18 cellular contexts compared by ENCODE assay signal in genomic region chr5:32136342-32136741, GRCh38. TPM values are rescaled to one million over a fixed set of nuclear protein-coding genes. Genes with fewer than 3 reads are reported as not detected.
DNase-seq lines count a peak whose midpoint lies in the region; ATAC-seq and TF ChIP-seq lines count a peak whose summit lies in the region.
"Had no signal": no experiment of that assay in that cellular context is flagged by ENCODE, and none has a peak within 500 bp of the region (broad histone marks: within the 10 kb centered on the region; RNA-seq: fewer than 3 reads in every experiment).

No MANE protein-coding gene starts in this region.

- H4K8ac ChIP-seq in IMR-90 (ENCODE audit: low read depth in 2 of 2, low read length in 2 of 2) = no peak overlapping the region

- no TSS peak for BruUV-seq in IMR-90 (replicated peaks; lab: Mats Ljungman, UMichigan)

- no CpG with 5 or more reads among the region's 7 CpGs for WGBS in IMR-90 (ENCODE audit: extremely low coverage in 2 of 2, insufficient read length in 1 of 2), 2 experiments

- no peak overlapping the region for H3K14ac ChIP-seq in IMR-90 (replicated peaks; ENCODE audit: low read depth, low read length)

- peaks cover 36 to 60% of the 10 kb centered on the region in 2 experiments for H3K79me1 ChIP-seq in IMR-90 (ENCODE audit: low read depth in 1 of 2, low read length in 2 of 2)

- H3K27ac ChIP-seq in IMR-90 (ENCODE audit: insufficient read depth, low read length) = no peak overlapping the region
- H3K27ac ChIP-seq: C4-2B had no signal

- H2BK15ac ChIP-seq in IMR-90 (ENCODE audit: low read depth, low read length) = no peak overlapping the region

- POLR2A ChIA-PET in IMR-90 (lab: Charles Lee; ENCODE audit: unreplicated experiment) = no interaction called here

- no peak overlapping the region for H3K4me3 Mint-ChIP-seq in natural killer cell
- no peak overlapping the region for H3K4me3 Mint-ChIP-seq in natural killer cell treated with Interleukin-12 subunit alpha and Interleukin-12 subunit beta and Interleukin-15 and Interleukin-18, amount 100 ng/mL, for 72 hours
- H3K4me3 Mint-ChIP-seq: CD4-positive, alpha-beta T cell; GM23338; HFFc6 had no signal

- no peak overlapping the region for H2BK120ac ChIP-seq in IMR-90 (ENCODE audit: low read depth, low read length)

- H4K5ac ChIP-seq in IMR-90 (ENCODE audit: low read depth, low read length) = no peak overlapping the region

- H3K56ac ChIP-seq in IMR-90 (ENCODE audit: extremely low read depth, insufficient read depth, low read length) = no peak overlapping the region

- H3K9me3 Mint-ChIP-seq in natural killer cell = no peaks in the 10 kb centered on the region
- H3K9me3 Mint-ChIP-seq in natural killer cell treated with Interleukin-12 subunit alpha and Interleukin-12 subunit beta and Interleukin-15 and Interleukin-18, amount 100 ng/mL, for 72 hours = no peaks in the 10 kb centered on the region
- H3K9me3 Mint-ChIP-seq: CD4-positive, alpha-beta T cell; HFFc6 had no signal

- no peak overlapping the region for H3K9ac ChIP-seq in IMR-90 (ENCODE audit: low read depth, low read length)

- H2BK20ac ChIP-seq in IMR-90 (ENCODE audit: low read depth, low read length) = no peak overlapping the region

- dilution Hi-C loops in IMR-90 (cut with HindIII; ENCODE audit: low sequenced_read_pairs, unreplicated experiment) = no loop called here

- H3K27me3 Mint-ChIP-seq in natural killer cell (ENCODE audit: low read depth in 2 of 2) = no peaks in the 10 kb centered on the region
- H3K27me3 Mint-ChIP-seq in natural killer cell treated with Interleukin-12 subunit alpha and Interleukin-12 subunit beta and Interleukin-15 and Interleukin-18, amount 100 ng/mL, for 72 hours = no peaks in the 10 kb centered on the region
- H3K27me3 Mint-ChIP-seq: CD4-positive, alpha-beta T cell had no signal

- peaks cover 22% of the 10 kb centered on the region for H3K36me3 ChIP-seq in IMR-90 (ENCODE audit: control insufficient read depth, insufficient read depth, low read length)

- H3K18ac ChIP-seq in IMR-90 (ENCODE audit: low read depth, low read length) = no peak overlapping the region

- peak; percentile 25 for DNase-seq in EH (ENCODE audit: low read depth)
- DNase-seq in IMR-90 = peak; percentile 20
- DNase-seq in fibroblast of mammary gland (ENCODE audit: low read depth) = peak; percentile 23
- peak; percentile 36 for DNase-seq in renal cortical epithelial cell (ENCODE audit: low read depth)
- no peak for DNase-seq in NCI-H2227 treated with DMSO at 0.1 percent for 48 hours (lab: John Stamatoyannopoulos, UW)
- no peak for DNase-seq in natural killer cell
- no peak for DNase-seq in natural killer cell treated with Interleukin-12 subunit alpha and Interleukin-12 subunit beta and Interleukin-15 and Interleukin-18, amount 100 ng/mL, for 72 hours (ENCODE audit: low spot score)
- DNase-seq in stimulated activated CD4-positive, alpha-beta T cell treated with anti-CD3 and anti-CD28 coated beads, Interleukin-15, amount 100 ng/mL, for 24 hours = no peak
- DNase-seq: ACHN; AML-193; Caco-2; CD4-positive, alpha-beta T cell; GDM1; HFFc6; KBM-7 had no signal

- intact Hi-C loops in IMR-90 (cut with micrococcal nuclease) = no loop called here
- intact Hi-C loops in natural killer cell (cut with micrococcal nuclease) = no loop called here

- H4K20me1 ChIP-seq in IMR-90 (ENCODE audit: insufficient read depth, low read length) = peaks cover 63% of the 10 kb centered on the region

- no peak for TF ChIP-seq POLR2A in IMR-90 (IDR thresholded peaks at IDR 0.05; ENCODE audit: low read depth, low read length)

- H3K9me1 ChIP-seq in IMR-90 (ENCODE audit: insufficient read depth, low read length) = 0 out of 2 replicates have a peak, but pooled peaks cover 3% of the 10 kb centered on the region

- H3K27ac Mint-ChIP-seq in natural killer cell = no peak overlapping the region
- H3K27ac Mint-ChIP-seq in natural killer cell treated with Interleukin-12 subunit alpha and Interleukin-12 subunit beta and Interleukin-15 and Interleukin-18, amount 100 ng/mL, for 72 hours = no peak overlapping the region
- H3K27ac Mint-ChIP-seq: CD4-positive, alpha-beta T cell; GM23338; HFFc6 had no signal

- no peaks in the 10 kb centered on the region for H3K27me3 ChIP-seq in IMR-90 (ENCODE audit: control insufficient read depth, insufficient read depth, low read length)

- H3K4me2 ChIP-seq in IMR-90 (ENCODE audit: low read depth, low read length) = no peak overlapping the region
- H3K4me2 ChIP-seq: GM23338 had no signal

- no peak overlapping the region for H3K4ac ChIP-seq in IMR-90 (ENCODE audit: low read depth, low read length)

- in situ Hi-C loops in IMR-90 (cut with MboI; ENCODE audit: low sequenced_read_pairs) = no loop called here

- TF ChIP-seq RAD21 in IMR-90 (IDR thresholded peaks at IDR 0.05; ENCODE audit: low read length) = no peak

- peaks cover 9% of the 10 kb centered on the region for H3K4me1 ChIP-seq in IMR-90 (ENCODE audit: control insufficient read depth, insufficient read depth, low read length)
- H3K4me1 ChIP-seq: Caco-2 had no signal

- H2AFZ ChIP-seq in IMR-90 (replicated peaks; ENCODE audit: low read length, poor library complexity) = no peak overlapping the region
- H2AFZ ChIP-seq: GM23338 had no signal

- peaks cover 41 to 43% of the 10 kb centered on the region in 2 donors for H3K4me1 Mint-ChIP-seq in natural killer cell
- H3K4me1 Mint-ChIP-seq in natural killer cell treated with Interleukin-12 subunit alpha and Interleukin-12 subunit beta and Interleukin-15 and Interleukin-18, amount 100 ng/mL, for 72 hours (ENCODE audit: low read depth in 2 of 2) = peaks cover 24 to 30% of the 10 kb centered on the region in 2 donors
- H3K4me1 Mint-ChIP-seq: GM23338 had no signal

- H3K36me3 Mint-ChIP-seq in natural killer cell = peaks cover 6% of the 10 kb centered on the region
- peaks cover 19% of the 10 kb centered on the region for H3K36me3 Mint-ChIP-seq in natural killer cell treated with Interleukin-12 subunit alpha and Interleukin-12 subunit beta and Interleukin-15 and Interleukin-18, amount 100 ng/mL, for 72 hours

- ATAC-seq in IMR-90 (ENCODE audit: low read depth) (peak; percentile 24; the same call in 1 of the 2 replicates), natural killer cell (no peak)
- no peak for ATAC-seq in natural killer cell treated with Interleukin-12 subunit alpha and Interleukin-12 subunit beta and Interleukin-15 and Interleukin-18, amount 100 ng/mL, for 72 hours
- ATAC-seq: GM23338, HCT116 had no signal

- CTCF ChIA-PET in IMR-90 (lab: Yijun Ruan, JAX) = no interaction called here

- no peak overlapping the region for H4K91ac ChIP-seq in IMR-90 (ENCODE audit: insufficient read depth, low read depth, low read length)

- H2BK5ac ChIP-seq in IMR-90 (ENCODE audit: low read depth, low read length, poor library complexity, severe bottlenecking) = no peak overlapping the region

- no peak overlapping the region for H2AK5ac ChIP-seq in IMR-90 (ENCODE audit: low read depth, low read length)

- no peak overlapping the region for H3K23ac ChIP-seq in IMR-90 (ENCODE audit: low read depth, low read length)

- TF ChIP-seq CTCF in IMR-90 (conservative IDR thresholded peaks at IDR 0.05; ENCODE audit: low read depth, low read length) (no peak), fibroblast of mammary gland (conservative IDR thresholded peaks at IDR 0.05; ENCODE audit: control insufficient read depth, insufficient read depth, low read depth, low read length) (no peak), natural killer cell (IDR thresholded peaks at IDR 0.05) (no peak)

- no peak overlapping the region for H2AK9ac ChIP-seq in IMR-90 (replicated peaks; ENCODE audit: low read depth, low read length, poor library complexity)

- H3K9me3 ChIP-seq in IMR-90 (ENCODE audit: control insufficient read depth, insufficient read depth, low read length) = no peaks in the 10 kb centered on the region
- H3K9me3 ChIP-seq: Caco-2 had no signal

- H3K4me3 ChIP-seq in IMR-90 (ENCODE audit: insufficient read depth, low read depth, low read length) (no peak overlapping the region), fibroblast of mammary gland (ENCODE audit: control insufficient read depth, low read depth, low read length) (no peak overlapping the region)
- H3K4me3 ChIP-seq: GM23338 had no signal

TF ChIP-seq in IMR-90, 13 proteins besides CTCF, POLR2A, EP300 and RAD21:
- TF ChIP-seq MAFK (IDR thresholded peaks at IDR 0.05; ENCODE audit: low read depth, low read length) = no peak
- TF ChIP-seq, protein P1, sequence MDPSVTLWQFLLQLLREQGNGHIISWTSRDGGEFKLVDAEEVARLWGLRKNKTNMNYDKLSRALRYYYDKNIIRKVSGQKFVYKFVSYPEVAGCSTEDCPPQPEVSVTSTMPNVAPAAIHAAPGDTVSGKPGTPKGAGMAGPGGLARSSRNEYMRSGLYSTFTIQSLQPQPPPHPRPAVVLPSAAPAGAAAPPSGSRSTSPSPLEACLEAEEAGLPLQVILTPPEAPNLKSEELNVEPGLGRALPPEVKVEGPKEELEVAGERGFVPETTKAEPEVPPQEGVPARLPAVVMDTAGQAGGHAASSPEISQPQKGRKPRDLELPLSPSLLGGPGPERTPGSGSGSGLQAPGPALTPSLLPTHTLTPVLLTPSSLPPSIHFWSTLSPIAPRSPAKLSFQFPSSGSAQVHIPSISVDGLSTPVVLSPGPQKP (IDR thresholded peaks at IDR 0.05; ENCODE audit: borderline replicate concordance, low read depth, low read length) = no peak
- no peak for TF ChIP-seq BHLHE40 (IDR thresholded peaks at IDR 0.05; ENCODE audit: low read depth, low read length)
- TF ChIP-seq SMC3 (IDR thresholded peaks at IDR 0.05; ENCODE audit: low read depth, low read length) = no peak

RNA-seq across cellular contexts. Expression of gene GOLPH3, which starts 37.8 kb away (rescaled TPM):
- total RNA-seq in IMR-90 (2012; rRNA removed) = 38.2 and 59.7 TPM in 2 replicates
- 32.9 and 41.3 TPM in 2 replicates for polyA plus RNA-seq in IMR-90 (2012; rRNA removed)
- polyA plus RNA-seq in IMR-90 (2012; cell fraction: cytosol; rRNA removed) = 13.1 and 45.1 TPM in 2 replicates
- 29.5 and 36.1 TPM in 2 replicates for polyA plus RNA-seq in IMR-90 (2012; cell fraction: nucleus; rRNA removed; ENCODE audit: low replicate concordance)
- 99.7 and 110 TPM in 2 replicates for total RNA-seq in renal cortical epithelial cell
- total RNA-seq in natural killer cell = 10 to 100 TPM; 67.6 to 70.6 (median 69.3) TPM
- 10 to 100 TPM; 72.5 to 86.7 TPM for total RNA-seq in natural killer cell treated with Interleukin-12 subunit alpha and Interleukin-12 subunit beta and Interleukin-15 and Interleukin-18, amount 100 ng/mL, for 72 hours

Comparison
In these comparisons a context has a peak if more than half of its experiments do, and no peak if none do; other contexts are left out.
1. DNase-seq: peak in EH (single experiment), IMR-90 (single experiment), fibroblast of mammary gland (single experiment) and renal cortical epithelial cell (single experiment); none in NCI-H2227 treated with DMSO at 0.1 percent for 48 hours (single experiment), natural killer cell (single experiment), natural killer cell treated with Interleukin-12 subunit alpha and Interleukin-12 subunit beta and Interleukin-15 and Interleukin-18, amount 100 ng/mL, for 72 hours (single experiment) and stimulated activated CD4-positive, alpha-beta T cell treated with anti-CD3 and anti-CD28 coated beads, Interleukin-15, amount 100 ng/mL, for 24 hours (single experiment).